Comparison of ENCODE assay signal across 10 cellular contexts in genomic region chr17:9971991-9972390, GRCh38.
DNase-seq lines count a peak whose midpoint lies in the region; ATAC-seq and TF ChIP-seq lines count a peak whose summit lies in the region.
"Had no signal": no experiment of that assay in that cellular context is flagged by ENCODE, and none has a peak within 500 bp of the region (broad histone marks: within the 10 kb centered on the region; RNA-seq: fewer than 3 reads in every experiment).

No MANE protein-coding gene starts in this region.

- no peaks in the 10 kb centered on the region for H4K20me1 ChIP-seq in hepatocyte (ENCODE audit: insufficient read depth, poor library complexity, severe bottlenecking)

- no peaks in the 10 kb centered on the region for H3K36me3 Mint-ChIP-seq in CD4-positive, alpha-beta T cell (ENCODE audit: low read depth)

- H3K36me3 ChIP-seq in hepatocyte (replicated peaks; ENCODE audit: insufficient read depth, low read depth) (no peaks in the 10 kb centered on the region), thyroid gland (no peaks in the 10 kb centered on the region)

- CTCF ChIA-PET in CD4-positive, alpha-beta T cell (lab: Charles Lee): no interaction called here

- H3K4me3 Mint-ChIP-seq in CD4-positive, alpha-beta T cell: no peak overlapping the region
- H3K4me3 Mint-ChIP-seq: activated T-cell treated with anti-CD3 and anti-CD28 coated beads, Interleukin-2, amount 50 U/mL, for 72 hours had no signal

- no peak overlapping the region for H2AFZ ChIP-seq in hepatocyte

- peaks cover 19% of the 10 kb centered on the region for H3K4me1 ChIP-seq in hepatocyte (ENCODE audit: insufficient read depth)
- H3K4me1 ChIP-seq in thyroid gland: peaks cover 0 to 2% of the 10 kb centered on the region in 2 donors

- no peaks in the 10 kb centered on the region for H3K9me2 ChIP-seq in hepatocyte (replicated peaks; ENCODE audit: insufficient read depth)

- peak; percentile 50 for DNase-seq in H4 (ENCODE audit: low spot score)
- peak in 30 of 58 donors; percentile 4 to 59 (median 24) for DNase-seq in anterior cingulate cortex (lab: John Stamatoyannopoulos, UW)
- peak; percentile 74 for DNase-seq in hepatocyte (ENCODE audit: low spot score)
- DNase-seq in thyroid gland: peak; percentile 11 to 12
- no peak for DNase-seq in CD4-positive, alpha-beta T cell
- no peak for DNase-seq in activated naive CD4-positive, alpha-beta T cell (lab: John Stamatoyannopoulos, UW)
- DNase-seq in NCI-H510A (lab: John Stamatoyannopoulos, UW): no peak
- no peak for DNase-seq in activated CD4-positive, alpha-beta T cell treated with anti-CD3 and anti-CD28 coated beads, Interleukin-2, amount 50 U/mL, for 1 hour
- DNase-seq: activated T-cell treated with anti-CD3 and anti-CD28 coated beads, Interleukin-2, amount 50 U/mL, for 72 hours; NCI-H2227 treated with DMSO at 0.1 percent for 48 hours had no signal

- H3K4me1 Mint-ChIP-seq in CD4-positive, alpha-beta T cell (ENCODE audit: low read depth): no peaks in the 10 kb centered on the region

- 39% methylated on average over 4 of the region's 4 CpGs for WGBS in hepatocyte (ENCODE audit: low lambda C conversion rate, missing lambda C conversion rate)
- WGBS in thyroid gland, 2 donors: 44 to 45% methylated on average over 3 to 4 of the region's 4 CpGs

- TF ChIP-seq CTCF in hepatocyte (IDR thresholded peaks at IDR 0.05; ENCODE audit: poor library complexity) (no peak), thyroid gland (IDR thresholded peaks at IDR 0.05) (no peak)
- TF ChIP-seq CTCF in CD4-positive, alpha-beta T cell (IDR thresholded peaks at IDR 0.05): no peak

- H3K27me3 ChIP-seq in hepatocyte (no peaks in the 10 kb centered on the region), thyroid gland (no peaks in the 10 kb centered on the region)
- H3K27me3 ChIP-seq in CD4-positive, alpha-beta T cell (ENCODE audit: control insufficient read depth, insufficient read depth, low read length): no peaks in the 10 kb centered on the region

- H3K4me3 ChIP-seq in hepatocyte (no peak overlapping the region), thyroid gland (replicated peaks in 1 of 3) (no peak overlapping the region)

- no peak overlapping the region for H3K27ac Mint-ChIP-seq in CD4-positive, alpha-beta T cell
- H3K27ac Mint-ChIP-seq: activated T-cell treated with anti-CD3 and anti-CD28 coated beads, Interleukin-2, amount 50 U/mL, for 72 hours had no signal

- TF ChIP-seq POLR2A in thyroid gland (IDR thresholded peaks at IDR 0.05): no peak

- POLR2A ChIA-PET in CD4-positive, alpha-beta T cell (lab: Charles Lee): no interaction called here

- H3K27me3 Mint-ChIP-seq in CD4-positive, alpha-beta T cell: no peaks in the 10 kb centered on the region

- peaks cover 5% of the 10 kb centered on the region for H3K79me2 ChIP-seq in hepatocyte

- H3K9me3 ChIP-seq in hepatocyte (ENCODE audit: low read depth) (no peaks in the 10 kb centered on the region), thyroid gland (no peaks in the 10 kb centered on the region)
- no peaks in the 10 kb centered on the region for H3K9me3 ChIP-seq in CD4-positive, alpha-beta T cell (ENCODE audit: control insufficient read depth, low read length)

- peak overlapping the region; percentile 46 for H3K4me2 ChIP-seq in hepatocyte

- H3K27ac ChIP-seq in hepatocyte (peak overlapping the region; percentile 46), thyroid gland (no peak overlapping the region)
- no peak overlapping the region for H3K27ac ChIP-seq in CD4-positive, alpha-beta T cell (ENCODE audit: low read depth, low read length)

- no peak for ATAC-seq in CD4-positive, alpha-beta T cell (ENCODE audit: poor library complexity)
- ATAC-seq: activated T-cell treated with anti-CD3 and anti-CD28 coated beads, Interleukin-2, amount 50 U/mL, for 72 hours had no signal

- intact Hi-C loops in thyroid gland (cut with DNase I): no loop called here
- intact Hi-C loops in CD4-positive, alpha-beta T cell (cut with DNase I, micrococcal nuclease): no loop called here

- H3K9me3 Mint-ChIP-seq in CD4-positive, alpha-beta T cell: no peaks in the 10 kb centered on the region
- H3K9me3 Mint-ChIP-seq: activated T-cell treated with anti-CD3 and anti-CD28 coated beads, Interleukin-2, amount 50 U/mL, for 72 hours had no signal

Comparison
In these comparisons a context has a peak if more than half of its experiments do, and no peak if none do; other contexts are left out.
1. DNase-seq: peak in H4 (single experiment), anterior cingulate cortex (30 of 58), hepatocyte (single experiment) and thyroid gland (2 of 2); none in CD4-positive, alpha-beta T cell (0 of 10), activated naive CD4-positive, alpha-beta T cell (0 of 4), NCI-H510A (single experiment) and activated CD4-positive, alpha-beta T cell treated with anti-CD3 and anti-CD28 coated beads, Interleukin-2, amount 50 U/mL, for 1 hour (single experiment).